ENCODE assay signal across 8 cellular contexts in the genomic region with DNA sequence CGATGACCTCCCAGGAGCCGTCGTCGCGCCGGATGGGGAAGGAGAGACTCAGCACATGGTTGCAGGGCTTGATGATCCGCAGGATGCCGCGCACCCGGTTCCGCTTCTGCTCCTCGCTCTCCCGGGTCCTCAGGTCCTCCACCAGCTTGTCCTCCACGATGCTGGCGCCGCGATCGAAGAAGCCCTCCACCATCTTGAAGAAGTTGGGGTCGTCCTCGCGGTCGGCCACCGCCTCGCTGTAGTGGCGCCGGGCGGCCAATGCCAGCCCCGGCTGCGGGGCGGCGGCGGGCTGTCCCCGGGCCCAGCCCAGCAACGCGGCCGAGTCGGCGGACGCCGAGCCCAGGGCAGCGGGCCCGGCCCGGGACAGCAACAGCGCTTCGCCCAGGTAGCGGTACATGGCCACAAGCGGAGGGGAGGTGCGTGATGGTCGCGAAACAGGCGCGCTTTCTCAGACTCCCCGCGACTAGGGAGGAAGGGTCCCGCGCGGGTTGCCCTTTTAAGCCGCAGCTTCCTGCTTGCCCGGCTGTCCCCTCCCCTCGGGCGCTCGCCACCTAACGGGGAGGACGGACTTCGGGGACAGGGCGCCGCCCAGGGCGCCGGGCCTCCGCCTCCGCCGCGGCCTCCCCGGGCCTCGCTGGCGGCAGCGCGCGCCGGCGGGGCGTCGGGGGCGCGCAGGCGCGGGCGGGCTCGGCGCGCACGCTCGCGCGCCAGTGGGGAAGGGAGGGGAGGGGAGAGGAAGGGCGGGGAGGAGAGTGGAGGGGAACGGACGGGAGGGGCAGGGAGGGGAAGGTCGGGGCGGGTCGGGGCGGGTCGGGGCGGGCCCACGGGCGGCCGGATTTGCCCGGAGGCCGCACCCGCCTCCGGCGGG. TPM values are rescaled to one million over a fixed set of nuclear protein-coding genes. Genes with fewer than 3 reads are reported as not detected.
A peak's percentile ranks its signal among the peaks of the same experiment; 100 is the strongest.
DNase-seq lines count a peak whose midpoint lies in the region; ATAC-seq and TF ChIP-seq lines count a peak whose summit lies in the region.

A gene (minus strand): TSS at position 471 of the 868 bp plus-strand sequence. CDS start 74 bp downstream, at position 397.
A gene with protein sequence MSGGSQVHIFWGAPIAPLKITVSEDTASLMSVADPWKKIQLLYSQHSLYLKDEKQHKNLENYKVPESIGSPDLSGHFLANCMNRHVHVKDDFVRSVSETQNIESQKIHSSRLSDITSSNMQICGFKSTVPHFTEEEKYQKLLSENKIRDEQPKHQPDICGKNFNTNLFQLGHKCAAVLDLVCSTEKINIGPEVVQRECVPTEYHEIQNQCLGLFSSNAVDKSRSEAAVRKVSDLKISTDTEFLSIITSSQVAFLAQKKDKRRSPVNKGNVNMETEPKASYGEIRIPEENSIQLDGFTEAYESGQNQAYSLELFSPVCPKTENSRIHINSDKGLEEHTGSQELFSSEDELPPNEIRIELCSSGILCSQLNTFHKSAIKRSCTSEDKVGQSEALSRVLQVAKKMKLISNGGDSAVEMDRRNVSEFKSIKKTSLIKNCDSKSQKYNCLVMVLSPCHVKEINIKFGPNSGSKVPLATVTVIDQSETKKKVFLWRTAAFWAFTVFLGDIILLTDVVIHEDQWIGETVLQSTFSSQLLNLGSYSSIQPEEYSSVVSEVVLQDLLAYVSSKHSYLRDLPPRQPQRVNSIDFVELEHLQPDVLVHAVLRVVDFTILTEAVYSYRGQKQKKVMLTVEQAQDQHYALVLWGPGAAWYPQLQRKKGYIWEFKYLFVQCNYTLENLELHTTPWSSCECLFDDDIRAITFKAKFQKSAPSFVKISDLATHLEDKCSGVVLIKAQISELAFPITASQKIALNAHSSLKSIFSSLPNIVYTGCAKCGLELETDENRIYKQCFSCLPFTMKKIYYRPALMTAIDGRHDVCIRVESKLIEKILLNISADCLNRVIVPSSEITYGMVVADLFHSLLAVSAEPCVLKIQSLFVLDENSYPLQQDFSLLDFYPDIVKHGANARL (plus strand): TSS at position 834 of the 868 bp plus-strand sequence. CDS start 56,149 bp downstream, outside the sequence.

- WGBS in prostate gland: 0% methylated on average over 37 of the region's 112 CpGs
- WGBS in urinary bladder: under 1% methylated on average over 103 of the region's 112 CpGs

- H3K27me3 ChIP-seq in left ventricle myocardium inferior (ENCODE audit: low read depth): no peaks in the 10 kb centered on the region
- no peaks in the 10 kb centered on the region for H3K27me3 ChIP-seq in prostate gland (replicated peaks; ENCODE audit: insufficient read depth)

- H3K27ac ChIP-seq in left ventricle myocardium inferior (replicated peaks) (peak within 1 kb of the TSS; percentile 99), prostate gland (peak within 1 kb of the TSS; percentile 94 to 96), urinary bladder (ENCODE audit: low read depth) (peak within 1 kb of the TSS; percentile 99)

- peak; percentile 70 for ATAC-seq in HG02571 (IDR thresholded peaks at IDR 0.05; ENCODE audit: unreplicated experiment)

- peak; percentile 69 for TF ChIP-seq POLR2A in prostate gland (IDR thresholded peaks at IDR 0.05)

- H3K36me3 ChIP-seq in left ventricle myocardium inferior: peaks cover 14% of the 10 kb centered on the region
- no peaks in the 10 kb centered on the region for H3K36me3 ChIP-seq in prostate gland
- no peaks in the 10 kb centered on the region for H3K36me3 ChIP-seq in urinary bladder (ENCODE audit: insufficient read depth)

- H3K4me1 ChIP-seq in left ventricle myocardium inferior: peaks cover 56% of the 10 kb centered on the region
- H3K4me1 ChIP-seq in prostate gland (replicated peaks): no peaks in the 10 kb centered on the region
- H3K4me1 ChIP-seq in urinary bladder (ENCODE audit: insufficient read depth): no peaks in the 10 kb centered on the region

- intact Hi-C loops in T-helper 1 cell treated with Interleukin-12 subunit alpha and Interleukin-12 subunit beta and Interleukin-4 antibody, amounts not matched to agents 30 ng/mL and 1 ng/mL, for 36 hours (cut with micrococcal nuclease): loop anchor here (1.0 to 10.0 kb wide), 11 partner anchors 110 to 768 kb away; a partner anchor contains a TSS
- intact Hi-C loops in left ventricle myocardium inferior (cut with micrococcal nuclease): no loop called here
- intact Hi-C loops in prostate gland (cut with DNase I): loop anchor here (2.0 to 10.0 kb wide), 2 partner anchors 124 to 410 kb away; no protein-coding TSS in a partner anchor

- no peaks in the 10 kb centered on the region for H3K9me3 ChIP-seq in left ventricle myocardium inferior (replicated peaks)
- no peaks in the 10 kb centered on the region for H3K9me3 ChIP-seq in prostate gland

- peak within 1 kb of the TSS; percentile 74 for H3K4me3 ChIP-seq in GM12864 (ENCODE audit: low read depth, low read length)
- H3K4me3 ChIP-seq in left ventricle myocardium inferior: peak within 1 kb of the TSS; percentile 83
- H3K4me3 ChIP-seq in prostate gland: peak within 1 kb of the TSS; percentile 83 to 86
- H3K4me3 ChIP-seq in urinary bladder (ENCODE audit: low read depth, low read length): peak within 1 kb of the TSS; percentile 89

- DNase-seq in GM12864 (ENCODE audit: low read depth): peak; percentile 81
- DNase-seq in NCI-H1092 (lab: John Stamatoyannopoulos, UW): peak; percentile 75
- DNase-seq in amniotic epithelial cell (ENCODE audit: low read depth): peak; percentile 88
- DNase-seq in left ventricle myocardium inferior: peak; percentile 93
- peak; percentile 95 for DNase-seq in prostate gland (ENCODE audit: low spot score)

- no peak for TF ChIP-seq CTCF in GM12864 (IDR thresholded peaks at IDR 0.05; ENCODE audit: low read depth, low read length, missing control alignments)
- TF ChIP-seq CTCF in left ventricle myocardium inferior (IDR thresholded peaks at IDR 0.05; ENCODE audit: borderline replicate concordance): peak; percentile 6
- TF ChIP-seq CTCF in prostate gland (IDR thresholded peaks at IDR 0.05): peak in 2 of 4 experiments; percentile 27 to 31

RNA-seq across cellular contexts. Expression of the first gene that starts in this region (rescaled TPM):
- 108 and 110 TPM in 2 replicates for total RNA-seq in T-helper 1 cell treated with Interleukin-12 subunit alpha and Interleukin-12 subunit beta and Interleukin-4 antibody, amounts not matched to agents 30 ng/mL and 1 ng/mL, for 36 hours
- 96.4 TPM for total RNA-seq in left ventricle myocardium inferior
- total RNA-seq in prostate gland: 100 to 1,000 TPM; 154 to 437 TPM
- total RNA-seq in urinary bladder: 186 TPM
- polyA plus RNA-seq in urinary bladder: 118 TPM

RNA-seq across cellular contexts. Expression of the second gene that starts in this region (rescaled TPM):
- 34.7 and 35.2 TPM in 2 replicates for total RNA-seq in T-helper 1 cell treated with Interleukin-12 subunit alpha and Interleukin-12 subunit beta and Interleukin-4 antibody, amounts not matched to agents 30 ng/mL and 1 ng/mL, for 36 hours
- total RNA-seq in left ventricle myocardium inferior (8.4 TPM), prostate gland (10 to 100 TPM; 25.2 to 43.5 TPM), urinary bladder (68.2 TPM)
- polyA plus RNA-seq in urinary bladder: 15.0 TPM

Comparison
In these comparisons a context has a peak if more than half of its experiments do, and no peak if none do; other contexts are left out.
1. Peak in every context shown above with its lines: DNase-seq, ATAC-seq, H3K4me3 ChIP-seq and H3K27ac ChIP-seq.